Comparison of ENCODE assay signal across 2 cellular contexts in the genomic region with DNA sequence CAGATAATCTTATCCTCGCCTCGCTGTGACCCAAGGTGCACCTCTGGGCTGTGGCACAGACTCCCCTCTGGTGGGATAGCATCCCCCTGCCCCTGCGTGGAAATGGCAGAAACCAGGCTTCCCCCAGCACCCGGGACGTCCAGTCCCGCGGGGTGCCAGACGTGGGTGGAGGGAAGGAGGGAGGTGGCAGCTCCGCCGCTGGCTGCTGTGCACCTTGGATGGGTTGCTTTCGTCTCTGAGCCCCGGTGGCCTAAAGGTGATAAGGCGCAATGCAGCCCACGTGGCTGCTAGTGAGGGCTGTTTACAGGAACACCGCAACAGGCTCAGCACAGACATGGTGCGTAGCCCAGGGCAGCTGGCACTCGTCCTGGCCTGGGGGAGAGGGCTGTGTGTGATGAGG.
TF ChIP-seq lines count a peak whose summit lies in the region.

No MANE protein-coding gene starts in this region.

TF ChIP-seq in GM23338, 12 proteins besides CTCF, POLR2A, EP300 and RAD21:
- TF ChIP-seq STAT1 (IDR thresholded peaks at IDR 0.05; ENCODE audit: unreplicated experiment) (no peak), ZNF114 (CRISPR knock-in tag; IDR thresholded peaks at IDR 0.05) (no peak), NANOG (IDR thresholded peaks at IDR 0.05; ENCODE audit: borderline replicate concordance) (no peak), JUNB (IDR thresholded peaks at IDR 0.05; ENCODE audit: unreplicated experiment) (no peak), EZH2 (IDR thresholded peaks at IDR 0.05; ENCODE audit: low read depth, unreplicated experiment) (no peak), ZNF331 (CRISPR knock-in tag; IDR thresholded peaks at IDR 0.05; ENCODE audit: low read depth) (no peak), REST (IDR thresholded peaks at IDR 0.05; ENCODE audit: unreplicated experiment) (no peak)
- TF ChIP-seq, protein P1, sequence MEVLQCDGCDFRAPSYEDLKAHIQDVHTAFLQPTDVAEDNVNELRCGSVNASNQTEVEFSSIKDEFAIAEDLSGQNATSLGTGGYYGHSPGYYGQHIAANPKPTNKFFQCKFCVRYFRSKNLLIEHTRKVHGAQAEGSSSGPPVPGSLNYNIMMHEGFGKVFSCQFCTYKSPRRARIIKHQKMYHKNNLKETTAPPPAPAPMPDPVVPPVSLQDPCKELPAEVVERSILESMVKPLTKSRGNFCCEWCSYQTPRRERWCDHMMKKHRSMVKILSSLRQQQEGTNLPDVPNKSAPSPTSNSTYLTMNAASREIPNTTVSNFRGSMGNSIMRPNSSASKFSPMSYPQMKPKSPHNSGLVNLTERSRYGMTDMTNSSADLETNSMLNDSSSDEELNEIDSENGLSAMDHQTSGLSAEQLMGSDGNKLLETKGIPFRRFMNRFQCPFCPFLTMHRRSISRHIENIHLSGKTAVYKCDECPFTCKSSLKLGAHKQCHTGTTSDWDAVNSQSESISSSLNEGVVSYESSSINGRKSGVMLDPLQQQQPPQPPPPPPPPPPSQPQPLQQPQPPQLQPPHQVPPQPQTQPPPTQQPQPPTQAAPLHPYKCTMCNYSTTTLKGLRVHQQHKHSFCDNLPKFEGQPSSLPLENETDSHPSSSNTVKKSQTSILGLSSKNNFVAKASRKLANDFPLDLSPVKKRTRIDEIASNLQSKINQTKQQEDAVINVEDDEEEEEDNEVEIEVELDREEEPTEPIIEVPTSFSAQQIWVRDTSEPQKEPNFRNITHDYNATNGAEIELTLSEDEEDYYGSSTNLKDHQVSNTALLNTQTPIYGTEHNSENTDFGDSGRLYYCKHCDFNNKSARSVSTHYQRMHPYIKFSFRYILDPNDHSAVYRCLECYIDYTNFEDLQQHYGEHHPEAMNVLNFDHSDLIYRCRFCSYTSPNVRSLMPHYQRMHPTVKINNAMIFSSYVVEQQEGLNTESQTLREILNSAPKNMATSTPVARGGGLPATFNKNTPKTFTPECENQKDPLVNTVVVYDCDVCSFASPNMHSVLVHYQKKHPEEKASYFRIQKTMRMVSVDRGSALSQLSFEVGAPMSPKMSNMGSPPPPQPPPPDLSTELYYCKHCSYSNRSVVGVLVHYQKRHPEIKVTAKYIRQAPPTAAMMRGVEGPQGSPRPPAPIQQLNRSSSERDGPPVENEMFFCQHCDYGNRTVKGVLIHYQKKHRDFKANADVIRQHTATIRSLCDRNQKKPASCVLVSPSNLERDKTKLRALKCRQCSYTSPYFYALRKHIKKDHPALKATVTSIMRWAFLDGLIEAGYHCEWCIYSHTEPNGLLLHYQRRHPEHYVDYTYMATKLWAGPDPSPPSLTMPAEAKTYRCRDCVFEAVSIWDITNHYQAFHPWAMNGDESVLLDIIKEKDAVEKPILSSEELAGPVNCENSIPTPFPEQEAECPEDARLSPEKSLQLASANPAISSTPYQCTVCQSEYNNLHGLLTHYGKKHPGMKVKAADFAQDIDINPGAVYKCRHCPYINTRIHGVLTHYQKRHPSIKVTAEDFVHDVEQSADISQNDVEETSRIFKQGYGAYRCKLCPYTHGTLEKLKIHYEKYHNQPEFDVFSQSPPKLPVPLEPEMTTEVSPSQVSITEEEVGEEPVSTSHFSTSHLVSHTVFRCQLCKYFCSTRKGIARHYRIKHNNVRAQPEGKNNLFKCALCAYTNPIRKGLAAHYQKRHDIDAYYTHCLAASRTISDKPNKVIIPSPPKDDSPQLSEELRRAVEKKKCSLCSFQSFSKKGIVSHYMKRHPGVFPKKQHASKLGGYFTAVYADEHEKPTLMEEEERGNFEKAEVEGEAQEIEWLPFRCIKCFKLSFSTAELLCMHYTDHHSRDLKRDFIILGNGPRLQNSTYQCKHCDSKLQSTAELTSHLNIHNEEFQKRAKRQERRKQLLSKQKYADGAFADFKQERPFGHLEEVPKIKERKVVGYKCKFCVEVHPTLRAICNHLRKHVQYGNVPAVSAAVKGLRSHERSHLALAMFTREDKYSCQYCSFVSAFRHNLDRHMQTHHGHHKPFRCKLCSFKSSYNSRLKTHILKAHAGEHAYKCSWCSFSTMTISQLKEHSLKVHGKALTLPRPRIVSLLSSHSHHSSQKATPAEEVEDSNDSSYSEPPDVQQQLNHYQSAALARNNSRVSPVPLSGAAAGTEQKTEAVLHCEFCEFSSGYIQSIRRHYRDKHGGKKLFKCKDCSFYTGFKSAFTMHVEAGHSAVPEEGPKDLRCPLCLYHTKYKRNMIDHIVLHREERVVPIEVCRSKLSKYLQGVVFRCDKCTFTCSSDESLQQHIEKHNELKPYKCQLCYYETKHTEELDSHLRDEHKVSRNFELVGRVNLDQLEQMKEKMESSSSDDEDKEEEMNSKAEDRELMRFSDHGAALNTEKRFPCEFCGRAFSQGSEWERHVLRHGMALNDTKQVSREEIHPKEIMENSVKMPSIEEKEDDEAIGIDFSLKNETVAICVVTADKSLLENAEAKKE (CRISPR knock-in tag; IDR thresholded peaks at IDR 0.05), result no peak
- TF ChIP-seq, protein P2, sequence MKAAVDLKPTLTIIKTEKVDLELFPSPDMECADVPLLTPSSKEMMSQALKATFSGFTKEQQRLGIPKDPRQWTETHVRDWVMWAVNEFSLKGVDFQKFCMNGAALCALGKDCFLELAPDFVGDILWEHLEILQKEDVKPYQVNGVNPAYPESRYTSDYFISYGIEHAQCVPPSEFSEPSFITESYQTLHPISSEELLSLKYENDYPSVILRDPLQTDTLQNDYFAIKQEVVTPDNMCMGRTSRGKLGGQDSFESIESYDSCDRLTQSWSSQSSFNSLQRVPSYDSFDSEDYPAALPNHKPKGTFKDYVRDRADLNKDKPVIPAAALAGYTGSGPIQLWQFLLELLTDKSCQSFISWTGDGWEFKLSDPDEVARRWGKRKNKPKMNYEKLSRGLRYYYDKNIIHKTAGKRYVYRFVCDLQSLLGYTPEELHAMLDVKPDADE (IDR thresholded peaks at IDR 0.05), result no peak

TF ChIP-seq in IMR-90, 13 proteins besides CTCF, POLR2A, EP300 and RAD21:
- no peak for TF ChIP-seq MAZ (IDR thresholded peaks at IDR 0.05; ENCODE audit: borderline replicate concordance, low read depth, low read length)
- TF ChIP-seq NFE2L2 (IDR thresholded peaks at IDR 0.05; ENCODE audit: low read depth, low read length), result no peak
- TF ChIP-seq, protein P3, sequence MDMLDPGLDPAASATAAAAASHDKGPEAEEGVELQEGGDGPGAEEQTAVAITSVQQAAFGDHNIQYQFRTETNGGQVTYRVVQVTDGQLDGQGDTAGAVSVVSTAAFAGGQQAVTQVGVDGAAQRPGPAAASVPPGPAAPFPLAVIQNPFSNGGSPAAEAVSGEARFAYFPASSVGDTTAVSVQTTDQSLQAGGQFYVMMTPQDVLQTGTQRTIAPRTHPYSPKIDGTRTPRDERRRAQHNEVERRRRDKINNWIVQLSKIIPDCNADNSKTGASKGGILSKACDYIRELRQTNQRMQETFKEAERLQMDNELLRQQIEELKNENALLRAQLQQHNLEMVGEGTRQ (IDR thresholded peaks at IDR 0.05; ENCODE audit: low read depth, low read length), result no peak
- TF ChIP-seq SMC3 (IDR thresholded peaks at IDR 0.05; ENCODE audit: low read depth, low read length), result no peak
- no peak for TF ChIP-seq MAFK (IDR thresholded peaks at IDR 0.05; ENCODE audit: low read depth, low read length)
- TF ChIP-seq, protein P4, sequence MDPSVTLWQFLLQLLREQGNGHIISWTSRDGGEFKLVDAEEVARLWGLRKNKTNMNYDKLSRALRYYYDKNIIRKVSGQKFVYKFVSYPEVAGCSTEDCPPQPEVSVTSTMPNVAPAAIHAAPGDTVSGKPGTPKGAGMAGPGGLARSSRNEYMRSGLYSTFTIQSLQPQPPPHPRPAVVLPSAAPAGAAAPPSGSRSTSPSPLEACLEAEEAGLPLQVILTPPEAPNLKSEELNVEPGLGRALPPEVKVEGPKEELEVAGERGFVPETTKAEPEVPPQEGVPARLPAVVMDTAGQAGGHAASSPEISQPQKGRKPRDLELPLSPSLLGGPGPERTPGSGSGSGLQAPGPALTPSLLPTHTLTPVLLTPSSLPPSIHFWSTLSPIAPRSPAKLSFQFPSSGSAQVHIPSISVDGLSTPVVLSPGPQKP (IDR thresholded peaks at IDR 0.05; ENCODE audit: borderline replicate concordance, low read depth, low read length), result no peak
- TF ChIP-seq CHD1 (IDR thresholded peaks at IDR 0.05; ENCODE audit: low read depth, low read length), result no peak
- TF ChIP-seq FOS (IDR thresholded peaks at IDR 0.05; ENCODE audit: low read depth, low read length), result no peak
- TF ChIP-seq MXI1 (IDR thresholded peaks at IDR 0.05; ENCODE audit: borderline replicate concordance, low read depth, low read length), result no peak
- TF ChIP-seq BHLHE40 (IDR thresholded peaks at IDR 0.05; ENCODE audit: low read depth, low read length), result no peak
